In the genomic region with DNA sequence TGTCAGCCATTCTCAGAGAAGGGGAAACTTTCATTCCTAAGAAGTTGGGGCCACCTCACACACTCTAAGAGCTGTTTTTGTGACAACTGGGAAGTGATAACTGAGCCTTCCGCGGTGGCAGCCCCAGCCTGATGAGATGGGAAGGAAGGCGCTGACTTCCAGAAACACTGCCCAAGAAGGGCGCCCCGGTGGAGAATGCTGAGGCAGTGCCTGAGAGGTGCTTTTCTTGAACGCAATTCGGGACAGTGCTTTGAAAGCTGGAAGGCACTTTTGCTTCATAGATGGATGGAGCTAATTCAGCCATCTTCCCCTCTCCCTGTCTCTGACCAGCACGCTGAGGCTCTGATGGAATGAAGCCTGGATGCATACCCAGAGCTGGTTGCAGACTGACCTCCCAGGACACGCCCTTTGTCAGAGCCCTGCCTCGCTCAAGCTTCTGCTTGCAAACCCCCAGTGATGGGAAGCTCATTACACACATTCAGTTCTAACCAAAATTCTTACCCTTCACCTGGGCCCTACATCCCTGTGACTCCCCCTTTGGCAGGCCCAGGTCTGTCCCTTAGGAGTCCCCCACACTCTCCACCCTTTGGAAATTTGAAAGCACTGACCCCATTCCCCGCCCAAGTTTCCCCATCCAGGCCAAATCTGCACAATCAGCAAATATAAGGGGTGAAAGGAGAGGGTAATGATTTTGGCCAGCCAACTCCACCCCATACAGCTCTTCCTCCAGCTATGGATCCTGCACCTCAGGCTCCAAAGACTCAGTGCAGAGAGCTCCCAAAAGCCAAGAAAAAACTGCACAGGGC, we compare ENCODE assay signal across 14 cellular contexts.
"Had no signal": no experiment of that assay in that cellular context is flagged by ENCODE, and none has a peak within 500 bp of the region (broad histone marks: within the 10 kb centered on the region; RNA-seq: fewer than 3 reads in every experiment).

No MANE protein-coding gene starts in this region.

- H3K9me3 Mint-ChIP-seq: activated naive CD4-positive, alpha-beta T cell treated with anti-CD3 and anti-CD28 coated beads, Interleukin-2, amount 10 ng/mL, durations not matched to agents 7 days and 5 days; activated T-helper 17 cell treated with anti-CD3 and anti-CD28 coated beads, Interleukin-2, amount 50 U/mL, for 72 hours had no signal

- H3K4me3 Mint-ChIP-seq: activated naive CD4-positive, alpha-beta T cell treated with anti-CD3 and anti-CD28 coated beads, Interleukin-2, amount 10 ng/mL, durations not matched to agents 7 days and 5 days; activated T-helper 17 cell treated with anti-CD3 and anti-CD28 coated beads, Interleukin-2, amount 50 U/mL, for 72 hours had no signal

- H3K27ac Mint-ChIP-seq: activated naive CD4-positive, alpha-beta T cell treated with anti-CD3 and anti-CD28 coated beads, Interleukin-2, amount 10 ng/mL, durations not matched to agents 7 days and 5 days; activated T-helper 17 cell treated with anti-CD3 and anti-CD28 coated beads, Interleukin-2, amount 50 U/mL, for 72 hours had no signal

- H3K4me1 ChIP-seq: thyroid gland had no signal

- ATAC-seq: foreskin keratinocyte had no signal

- H3K27me3 ChIP-seq: foreskin keratinocyte, sigmoid colon, thyroid gland, vagina had no signal

- H3K27me3 Mint-ChIP-seq: activated naive CD4-positive, alpha-beta T cell treated with anti-CD3 and anti-CD28 coated beads, Interleukin-2, amount 10 ng/mL, durations not matched to agents 7 days and 5 days had no signal

- H3K36me3 ChIP-seq: vagina had no signal

- DNase-seq: activated CD4-positive, alpha-beta T cell treated with anti-CD3 and anti-CD28 coated beads for 1 hour; activated CD4-positive, alpha-beta T cell treated with anti-CD3 and anti-CD28 coated beads, Interleukin-2, amount 50 U/mL, for 48 hours; activated naive CD4-positive, alpha-beta T cell treated with anti-CD3 and anti-CD28 coated beads, Interleukin-2, amount 10 ng/mL, durations not matched to agents 7 days and 5 days; central memory CD4-positive, alpha-beta T cell; cortex of kidney; effector memory CD4-positive, alpha-beta T cell; foreskin keratinocyte; glutamatergic neuron; sigmoid colon; stimulated activated CD4-positive, alpha-beta T cell treated with anti-CD3 and anti-CD28 coated beads, Interleukin-2, amount 100 ng/mL, for 24 hours; T-helper 9 cell; thyroid gland had no signal

- H3K27ac ChIP-seq: foreskin keratinocyte, sigmoid colon, thyroid gland, vagina had no signal

- H3K4me3 ChIP-seq: sigmoid colon, thyroid gland, vagina had no signal

- H3K4me1 Mint-ChIP-seq: activated naive CD4-positive, alpha-beta T cell treated with anti-CD3 and anti-CD28 coated beads, Interleukin-2, amount 10 ng/mL, durations not matched to agents 7 days and 5 days; activated T-helper 17 cell treated with anti-CD3 and anti-CD28 coated beads, Interleukin-2, amount 50 U/mL, for 72 hours had no signal

- H3K36me3 Mint-ChIP-seq: activated naive CD4-positive, alpha-beta T cell treated with anti-CD3 and anti-CD28 coated beads, Interleukin-2, amount 10 ng/mL, durations not matched to agents 7 days and 5 days had no signal

- H3K9me3 ChIP-seq: sigmoid colon, thyroid gland, vagina had no signal
